Comparison of ENCODE assay signal across 1 cellular context in the genomic region with DNA sequence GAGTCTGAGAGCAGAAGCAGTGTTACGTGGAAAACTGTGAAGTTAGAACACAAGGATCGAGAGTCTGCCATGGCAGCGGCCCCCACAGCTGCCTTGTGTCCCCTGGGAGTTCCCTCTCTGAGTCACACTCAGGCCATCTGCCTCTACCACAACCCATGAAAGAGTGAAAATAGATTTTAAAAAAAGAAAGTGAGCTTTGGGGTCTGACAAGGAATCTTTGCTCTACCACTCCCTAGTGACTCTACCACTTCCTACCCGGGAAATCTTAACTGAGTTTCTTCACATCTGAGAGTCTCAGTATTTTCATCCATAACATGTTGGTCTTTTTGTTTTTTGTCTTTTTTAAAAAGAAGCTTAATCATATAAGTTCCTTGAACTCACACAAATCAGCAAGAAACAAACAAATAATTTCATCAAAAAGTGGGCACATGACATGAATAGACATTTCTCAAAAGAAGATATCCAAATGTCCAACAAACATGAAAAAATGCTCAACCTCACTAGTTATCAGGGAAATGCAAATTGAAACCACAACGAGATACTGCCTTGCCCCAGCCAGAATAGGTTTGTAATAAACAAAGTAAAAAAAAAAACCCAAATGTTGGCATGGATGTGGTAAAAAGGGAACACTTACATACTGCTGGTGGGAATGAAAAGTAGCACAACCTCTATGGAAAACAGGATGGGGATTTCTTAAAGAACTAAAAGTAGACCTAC.
TF ChIP-seq lines count a peak whose summit lies in the region.

No MANE protein-coding gene starts in this region.

TF ChIP-seq in SK-N-SH, 30 proteins besides CTCF, POLR2A, EP300 and RAD21 (continued from another document):
- no peak for TF ChIP-seq JUND (IDR thresholded peaks at IDR 0.05)
- no peak for TF ChIP-seq ELF1 (IDR thresholded peaks at IDR 0.05)
- TF ChIP-seq FOXJ3 (CRISPR knock-in tag; IDR thresholded peaks at IDR 0.05), result no peak
- no peak for TF ChIP-seq GABPA (IDR thresholded peaks at IDR 0.05; ENCODE audit: low read depth)
- no peak for TF ChIP-seq GATA2 (CRISPR knock-in tag; IDR thresholded peaks at IDR 0.05)
- no peak for TF ChIP-seq ZBTB33 (IDR thresholded peaks at IDR 0.05; ENCODE audit: borderline replicate concordance, low read depth)
- no peak for TF ChIP-seq NRF1 (IDR thresholded peaks at IDR 0.05; ENCODE audit: low read depth, low read length)
TF ChIP-seq in SK-N-SH: peak in this region for 0.
